1 cellular context compared by ENCODE assay signal in genomic region chr17:73262676-73263642, GRCh38.
A peak's percentile ranks its signal among the peaks of the same experiment; 100 is the strongest.
TF ChIP-seq lines count a peak whose summit lies in the region.

No MANE protein-coding gene starts in this region.

TF ChIP-seq in HepG2, 621 proteins besides CTCF, POLR2A, EP300 and RAD21 (continued from another document and continues in another):
- TF ChIP-seq ATF5 (CRISPR knock-in tag; IDR thresholded peaks at IDR 0.05; ENCODE audit: low read depth) (no peak), ZNF709 (CRISPR knock-in tag; IDR thresholded peaks at IDR 0.05) (no peak), FOSL2 (CRISPR knock-in tag; IDR thresholded peaks at IDR 0.05) (no peak), CBX1 (IDR thresholded peaks at IDR 0.05; ENCODE audit: low read depth) (no peak), SKIL (CRISPR knock-in tag; IDR thresholded peaks at IDR 0.05; ENCODE audit: borderline replicate concordance) (peak; percentile 15; the same call in 1 of the 2 replicates), PLRG1 (conservative IDR thresholded peaks at IDR 0.05) (no peak), ZNF570 (CRISPR knock-in tag; IDR thresholded peaks at IDR 0.05; ENCODE audit: borderline replicate concordance) (no peak), KMT2B (CRISPR knock-in tag; IDR thresholded peaks at IDR 0.05) (no peak), CENPT (CRISPR knock-in tag; IDR thresholded peaks at IDR 0.05; ENCODE audit: low read depth) (no peak), PRMT3 (CRISPR knock-in tag; IDR thresholded peaks at IDR 0.05; ENCODE audit: borderline replicate concordance, low read depth) (no peak; the same call in 1 of the 2 replicates), KIAA2018 (CRISPR knock-in tag; IDR thresholded peaks at IDR 0.05; ENCODE audit: borderline replicate concordance) (no peak), BHLHE40 (IDR thresholded peaks at IDR 0.05; ENCODE audit: low read length) (no peak), BORCS8-MEF2B (CRISPR knock-in tag; IDR thresholded peaks at IDR 0.05) (no peak), ZNF274 (CRISPR knock-in tag; IDR thresholded peaks at IDR 0.05) (no peak), ZNF644 (CRISPR knock-in tag; IDR thresholded peaks at IDR 0.05; ENCODE audit: low read depth) (no peak), ZNF749 (CRISPR knock-in tag; IDR thresholded peaks at IDR 0.05; ENCODE audit: borderline replicate concordance) (peak; percentile 49; the same call in 1 of the 2 replicates), TERF1 (CRISPR knock-in tag; IDR thresholded peaks at IDR 0.05) (no peak), ATF3 (CRISPR knock-in tag; IDR thresholded peaks at IDR 0.05) (no peak), MIXL1 (CRISPR knock-in tag; IDR thresholded peaks at IDR 0.05) (no peak; the same call in 1 of the 2 replicates), PRDM15 (CRISPR knock-in tag; IDR thresholded peaks at IDR 0.05) (no peak), PHF5A (CRISPR knock-in tag; IDR thresholded peaks at IDR 0.05; ENCODE audit: low read depth, unreplicated experiment) (no peak), RERE (CRISPR knock-in tag; IDR thresholded peaks at IDR 0.05; ENCODE audit: low read depth) (no peak), SALL1 (CRISPR knock-in tag; IDR thresholded peaks at IDR 0.05) (no peak; the same call in 1 of the 2 replicates), ZNF513 (CRISPR knock-in tag; conservative IDR thresholded peaks at IDR 0.05) (no peak), ZNF773 (CRISPR knock-in tag; IDR thresholded peaks at IDR 0.05; ENCODE audit: borderline replicate concordance) (0 out of 2 replicates have a peak, but pooled peaks have one; percentile 18), YEATS4 (CRISPR knock-in tag; IDR thresholded peaks at IDR 0.05; ENCODE audit: borderline replicate concordance) (no peak), FOXK1 (CRISPR knock-in tag; IDR thresholded peaks at IDR 0.05; ENCODE audit: borderline replicate concordance, low read depth) (0 out of 2 replicates have a peak, but pooled peaks have one; percentile 14), POLR2AphosphoS2 (IDR thresholded peaks at IDR 0.05; ENCODE audit: low read depth, low read length) (no peak), E2F5 (CRISPR knock-in tag; conservative IDR thresholded peaks at IDR 0.05) (no peak), DMAP1 (CRISPR knock-in tag; IDR thresholded peaks at IDR 0.05) (no peak)
